In the genomic region with DNA sequence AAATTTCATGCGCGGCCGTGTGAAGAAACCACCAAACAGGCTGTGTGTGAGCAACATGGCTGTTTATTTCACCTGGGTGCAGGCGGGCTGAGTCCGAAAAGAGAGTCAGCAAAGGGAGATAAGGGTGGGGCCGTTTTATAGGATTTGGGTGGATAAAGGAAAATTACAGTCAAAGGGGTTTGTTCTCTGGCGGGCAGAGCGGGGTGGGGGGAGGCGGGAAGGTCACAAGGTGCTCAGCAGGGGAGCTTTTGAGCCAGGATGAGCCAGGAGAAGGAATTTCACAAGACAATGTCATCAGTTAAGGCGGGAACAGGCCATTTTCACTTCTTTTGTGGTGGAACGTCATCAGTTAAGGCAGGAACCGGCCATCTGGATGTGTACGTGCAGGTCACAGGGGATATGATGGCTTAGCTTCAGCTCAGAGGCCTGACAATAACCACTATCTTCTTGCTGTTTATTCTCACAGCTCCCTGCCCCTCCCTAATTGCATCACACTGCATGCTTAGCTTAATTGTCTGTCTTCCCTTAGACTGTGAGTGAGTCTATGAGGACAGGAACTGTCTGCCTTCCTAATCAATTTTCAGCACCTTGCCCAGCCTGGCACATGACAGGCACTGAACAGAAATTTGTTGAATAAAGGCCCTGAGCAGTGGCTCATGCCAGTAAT, we compare ENCODE assay signal across 7 cellular contexts. TPM values are rescaled to one million over a fixed set of nuclear protein-coding genes. Genes with fewer than 3 reads are reported as not detected.
"Had no signal": no experiment of that assay in that cellular context is flagged by ENCODE, and none has a peak within 500 bp of the region (broad histone marks: within the 10 kb centered on the region; RNA-seq: fewer than 3 reads in every experiment).

No MANE protein-coding gene starts in this region.

RNA-seq across cellular contexts. Expression of a gene that starts 25.6 kb away (rescaled TPM):
- total RNA-seq: activated CD4-positive, alpha-beta T cell treated with anti-CD3 and anti-CD28 coated beads, Interleukin-2, amount 10 ng/mL, durations not matched to agents 7 days and 5 days; activated CD8-positive, alpha-beta T cell treated with anti-CD3 and anti-CD28 coated beads, Interleukin-2, amount 10 ng/mL, durations not matched to agents 7 days and 5 days; T-helper 1 cell treated with Interleukin-12 subunit alpha and Interleukin-12 subunit beta and Interleukin-4 antibody, amounts not matched to agents 30 ng/mL and 1 ng/mL, for 36 hours; temporal lobe had no signal

RNA-seq across cellular contexts. Expression of a gene that starts 32.3 kb away (rescaled TPM):
- total RNA-seq: activated CD8-positive, alpha-beta T cell treated with anti-CD3 and anti-CD28 coated beads, Interleukin-2, amount 10 ng/mL, durations not matched to agents 7 days and 5 days; activated naive CD8-positive, alpha-beta T cell treated with anti-CD3 and anti-CD28 coated beads, Interleukin-2, amount 10 ng/mL, durations not matched to agents 7 days and 5 days; dermis microvascular lymphatic vessel endothelial cell had no signal
- polyA plus RNA-seq: immature natural killer cell had no signal
